Comparison of ENCODE assay signal across 8 cellular contexts in genomic region chr11:62705880-62706831, GRCh38. TPM values are rescaled to one million over a fixed set of nuclear protein-coding genes. Genes with fewer than 3 reads are reported as not detected.
DNase-seq lines count a peak whose midpoint lies in the region; ATAC-seq and TF ChIP-seq lines count a peak whose summit lies in the region.

No MANE protein-coding gene starts in this region.

- peak overlapping the region; percentile 98 for H3K4me2 ChIP-seq in fibroblast of lung (ENCODE audit: extremely low read depth, insufficient read depth, low read length)

- H4K20me1 ChIP-seq in fibroblast of lung (ENCODE audit: control insufficient read depth, extremely low read depth, insufficient read depth, low read length): no peaks in the 10 kb centered on the region

- H3K9me3 Mint-ChIP-seq in activated T-helper 17 cell treated with anti-CD3 and anti-CD28 coated beads, Interleukin-2, amount 50 U/mL, for 72 hours: no peaks in the 10 kb centered on the region
- no peaks in the 10 kb centered on the region for H3K9me3 Mint-ChIP-seq in naive thymus-derived CD8-positive, alpha-beta T cell
- H3K9me3 Mint-ChIP-seq in stimulated activated effector memory CD8-positive, alpha-beta T cell treated with anti-CD3 and anti-CD28 coated beads, Interleukin-12 subunit alpha, Interleukin-12 subunit beta, amount 100 ng/mL, for 72 hours: no peaks in the 10 kb centered on the region

- POLR2A ChIA-PET in naive thymus-derived CD8-positive, alpha-beta T cell (lab: Charles Lee): interaction anchor here (0.5 to 14.8 kb wide), 24 partner anchors 10 to 175 kb away, joined by 3 to 263 read pairs (median 7); partner anchors contain the start of genes C11orf98, CSKMT, EEF1G and EML3

- TF ChIP-seq CTCF in fibroblast of lung (conservative IDR thresholded peaks at IDR 0.05 in 1 of 2, IDR thresholded peaks at IDR 0.05 in 1 of 2; ENCODE audit: low read depth in 1 of 2, low read length in 2 of 2): no peak

- peak; percentile 65 for ATAC-seq in GM21825 (IDR thresholded peaks at IDR 0.05; ENCODE audit: unreplicated experiment)
- ATAC-seq in activated T-helper 17 cell treated with anti-CD3 and anti-CD28 coated beads, Interleukin-2, amount 50 U/mL, for 72 hours (replicated peaks): peak; percentile 77
- peak; percentile 62 for ATAC-seq in naive thymus-derived CD8-positive, alpha-beta T cell
- peak; percentile 78 for ATAC-seq in stimulated activated effector memory CD8-positive, alpha-beta T cell treated with anti-CD3 and anti-CD28 coated beads, Interleukin-12 subunit alpha, Interleukin-12 subunit beta, amount 100 ng/mL, for 72 hours

- peak overlapping the region; percentile 79 for H3K9ac ChIP-seq in fibroblast of lung (ENCODE audit: insufficient read depth, low read length)

- no peaks in the 10 kb centered on the region for H3K27me3 Mint-ChIP-seq in activated T-helper 17 cell treated with anti-CD3 and anti-CD28 coated beads, Interleukin-2, amount 50 U/mL, for 72 hours
- no peaks in the 10 kb centered on the region for H3K27me3 Mint-ChIP-seq in naive thymus-derived CD8-positive, alpha-beta T cell

- peaks cover 51% of the 10 kb centered on the region for H3K36me3 Mint-ChIP-seq in activated T-helper 17 cell treated with anti-CD3 and anti-CD28 coated beads, Interleukin-2, amount 50 U/mL, for 72 hours (ENCODE audit: low read depth)
- H3K36me3 Mint-ChIP-seq in naive thymus-derived CD8-positive, alpha-beta T cell: peaks cover 0 to 22% (median 1%) of the 10 kb centered on the region in 3 donors
- H3K36me3 Mint-ChIP-seq in stimulated activated effector memory CD8-positive, alpha-beta T cell treated with anti-CD3 and anti-CD28 coated beads, Interleukin-12 subunit alpha, Interleukin-12 subunit beta, amount 100 ng/mL, for 72 hours: peaks cover 70% of the 10 kb centered on the region

- peak overlapping the region; percentile 82 for H2AFZ ChIP-seq in fibroblast of lung (ENCODE audit: low read length)

- peak overlapping the region; percentile 72 to 82 (median 80) for H3K4me3 ChIP-seq in fibroblast of lung (replicated peaks in 1 of 4; ENCODE audit: control extremely low read depth in 1 of 4, insufficient read depth in 1 of 4, low read depth in 3 of 4, low read length in 4 of 4)

- H3K79me2 ChIP-seq in fibroblast of lung (ENCODE audit: control insufficient read depth, insufficient read depth, low read length): no peaks in the 10 kb centered on the region

- H3K9me3 ChIP-seq in fibroblast of lung (ENCODE audit: control insufficient read depth, insufficient read depth, low read depth, low read length): no peaks in the 10 kb centered on the region

- peaks cover 24% of the 10 kb centered on the region for H3K4me1 ChIP-seq in fibroblast of lung (ENCODE audit: control insufficient read depth, extremely low read depth, insufficient read depth, low read length)

- peaks cover 30% of the 10 kb centered on the region for H3K4me1 Mint-ChIP-seq in activated T-helper 17 cell treated with anti-CD3 and anti-CD28 coated beads, Interleukin-2, amount 50 U/mL, for 72 hours
- H3K4me1 Mint-ChIP-seq in naive thymus-derived CD8-positive, alpha-beta T cell: peaks cover 24 to 56% (median 42%) of the 10 kb centered on the region in 4 donors
- peaks cover 58% of the 10 kb centered on the region for H3K4me1 Mint-ChIP-seq in stimulated activated effector memory CD8-positive, alpha-beta T cell treated with anti-CD3 and anti-CD28 coated beads, Interleukin-12 subunit alpha, Interleukin-12 subunit beta, amount 100 ng/mL, for 72 hours

- H3K36me3 ChIP-seq in fibroblast of lung (ENCODE audit: control insufficient read depth, insufficient read depth, low read length): peaks cover 11% of the 10 kb centered on the region

- H3K27ac ChIP-seq in fibroblast of lung (ENCODE audit: insufficient read depth, low read length): peak overlapping the region; percentile 96

- H3K4me3 Mint-ChIP-seq in activated T-helper 17 cell treated with anti-CD3 and anti-CD28 coated beads, Interleukin-2, amount 50 U/mL, for 72 hours: peak overlapping the region; percentile 80
- peak overlapping the region; percentile 85 to 95 (median 90) for H3K4me3 Mint-ChIP-seq in naive thymus-derived CD8-positive, alpha-beta T cell
- H3K4me3 Mint-ChIP-seq in stimulated activated effector memory CD8-positive, alpha-beta T cell treated with anti-CD3 and anti-CD28 coated beads, Interleukin-12 subunit alpha, Interleukin-12 subunit beta, amount 100 ng/mL, for 72 hours: peak overlapping the region; percentile 88

- peak; percentile 83 for DNase-seq in DMS153 (lab: John Stamatoyannopoulos, UW)
- DNase-seq in LoVo (ENCODE audit: low spot score): peak; percentile 94
- peak; percentile 98 for DNase-seq in RPMI8226
- DNase-seq in fibroblast of lung (ENCODE audit: low read depth in 2 of 2): peak; percentile 92 to 94
- DNase-seq in naive thymus-derived CD8-positive, alpha-beta T cell: peak; percentile 89 to 98 (median 94)
- DNase-seq in stimulated activated effector memory CD8-positive, alpha-beta T cell treated with anti-CD3 and anti-CD28 coated beads, Interleukin-12 subunit alpha, Interleukin-12 subunit beta, amount 100 ng/mL, for 72 hours (ENCODE audit: low spot score in 2 of 2): peak; percentile 92 to 94

- H3K27me3 ChIP-seq in fibroblast of lung (ENCODE audit: control insufficient read depth, insufficient read depth, low read length): no peaks in the 10 kb centered on the region

- peak overlapping the region; percentile 46 for H3K27ac Mint-ChIP-seq in activated T-helper 17 cell treated with anti-CD3 and anti-CD28 coated beads, Interleukin-2, amount 50 U/mL, for 72 hours
- peak overlapping the region; percentile 88 to 100 (median 96) for H3K27ac Mint-ChIP-seq in naive thymus-derived CD8-positive, alpha-beta T cell
- peak overlapping the region; percentile 97 for H3K27ac Mint-ChIP-seq in stimulated activated effector memory CD8-positive, alpha-beta T cell treated with anti-CD3 and anti-CD28 coated beads, Interleukin-12 subunit alpha, Interleukin-12 subunit beta, amount 100 ng/mL, for 72 hours

RNA-seq across cellular contexts. Expression of gene BSCL2, which starts 1.1 kb away (rescaled TPM):
- 10 to 100 TPM; 31.1 to 39.2 TPM for total RNA-seq in activated T-helper 17 cell treated with anti-CD3 and anti-CD28 coated beads, Interleukin-2, amount 50 U/mL, for 72 hours
- total RNA-seq in fibroblast of lung: 37.8 and 62.1 TPM in 2 replicates
- polyA plus RNA-seq in fibroblast of lung: 35.5 and 54.0 TPM in 2 replicates
- polyA plus RNA-seq in fibroblast of lung (2012): 33.6 and 47.4 TPM in 2 replicates
- 319 and 376 TPM in 2 replicates for polyA minus RNA-seq in fibroblast of lung (ENCODE audit: low replicate concordance)
- total RNA-seq in naive thymus-derived CD8-positive, alpha-beta T cell: 10 to 100 TPM; 37.0 to 50.7 TPM
- 10 to 100 TPM; 58.2 to 65.0 (median 58.8) TPM for polyA plus RNA-seq in naive thymus-derived CD8-positive, alpha-beta T cell

RNA-seq across cellular contexts. Expression of gene GNG3, which starts 1.3 kb away (rescaled TPM):
- not detected for total RNA-seq in activated T-helper 17 cell treated with anti-CD3 and anti-CD28 coated beads, Interleukin-2, amount 50 U/mL, for 72 hours
- not detected in 2 replicates for total RNA-seq in fibroblast of lung
- 0.07 TPM in 1 of 2 replicates, not detected in the other for polyA plus RNA-seq in fibroblast of lung
- polyA plus RNA-seq in fibroblast of lung (2012): 0.14 and 0.15 TPM in 2 replicates
- polyA minus RNA-seq in fibroblast of lung (ENCODE audit: low replicate concordance): not detected in 2 replicates
- not detected for total RNA-seq in naive thymus-derived CD8-positive, alpha-beta T cell
- polyA plus RNA-seq in naive thymus-derived CD8-positive, alpha-beta T cell: under 1 TPM in 1 of 3 donors, not detected in 2; 0.27 TPM

RNA-seq across cellular contexts. Expression of gene LRRN4CL, which starts 16.8 kb away (rescaled TPM):
- under 1 TPM; 0.45 to 0.56 TPM for total RNA-seq in activated T-helper 17 cell treated with anti-CD3 and anti-CD28 coated beads, Interleukin-2, amount 50 U/mL, for 72 hours
- total RNA-seq in fibroblast of lung: 13.4 and 31.5 TPM in 2 replicates
- polyA plus RNA-seq in fibroblast of lung: 7.9 and 12.7 TPM in 2 replicates
- 17.4 and 26.8 TPM in 2 replicates for polyA plus RNA-seq in fibroblast of lung (2012)
- polyA minus RNA-seq in fibroblast of lung (ENCODE audit: low replicate concordance): 16.4 and 16.8 TPM in 2 replicates
- total RNA-seq in naive thymus-derived CD8-positive, alpha-beta T cell: under 1 TPM in 1 of 2 experiments, not detected in 1; 0.36 TPM
- polyA plus RNA-seq in naive thymus-derived CD8-positive, alpha-beta T cell: not detected

RNA-seq across cellular contexts. Expression of gene HNRNPUL2, which starts 21.1 kb away (rescaled TPM):
- total RNA-seq in activated T-helper 17 cell treated with anti-CD3 and anti-CD28 coated beads, Interleukin-2, amount 50 U/mL, for 72 hours: 10 to 100 TPM; 54.0 to 60.1 TPM
- 9.2 and 14.5 TPM in 2 replicates for total RNA-seq in fibroblast of lung
- 18.8 and 26.4 TPM in 2 replicates for polyA plus RNA-seq in fibroblast of lung
- polyA plus RNA-seq in fibroblast of lung (2012): 56.0 and 65.2 TPM in 2 replicates
- polyA minus RNA-seq in fibroblast of lung (ENCODE audit: low replicate concordance): 15.6 and 16.1 TPM in 2 replicates
- 10 to 100 TPM; 81.6 to 84.0 TPM for total RNA-seq in naive thymus-derived CD8-positive, alpha-beta T cell
- 1 to 10 TPM in 2 of 3 donors, under 1 TPM in 1; 0.99 to 3.0 (median 1.0) TPM for polyA plus RNA-seq in naive thymus-derived CD8-positive, alpha-beta T cell

RNA-seq across cellular contexts. Expression of gene TTC9C, which starts 22.1 kb away (rescaled TPM):
- 10 to 100 TPM; 49.9 to 56.2 TPM for total RNA-seq in activated T-helper 17 cell treated with anti-CD3 and anti-CD28 coated beads, Interleukin-2, amount 50 U/mL, for 72 hours
- total RNA-seq in fibroblast of lung: 32.4 and 44.4 TPM in 2 replicates
- 26.1 and 27.3 TPM in 2 replicates for polyA plus RNA-seq in fibroblast of lung
- polyA plus RNA-seq in fibroblast of lung (2012): 31.7 and 33.3 TPM in 2 replicates
- 23.4 and 23.7 TPM in 2 replicates for polyA minus RNA-seq in fibroblast of lung (ENCODE audit: low replicate concordance)
- total RNA-seq in naive thymus-derived CD8-positive, alpha-beta T cell: 10 to 100 TPM; 46.1 to 47.6 TPM
- polyA plus RNA-seq in naive thymus-derived CD8-positive, alpha-beta T cell: 10 to 100 TPM in 2 of 3 donors, 1 to 10 TPM in 1; 8.5 to 18.8 (median 15.4) TPM

Comparison
In these comparisons a context has a peak if more than half of its experiments do, and no peak if none do; other contexts are left out.
1. Peak in every context shown above with its lines: DNase-seq, ATAC-seq, H3K4me3 ChIP-seq and H3K27ac ChIP-seq.
2. H3K27ac Mint-ChIP-seq: peak in every context shown above with its lines; median percentile 97 in stimulated activated effector memory CD8-positive, alpha-beta T cell treated with anti-CD3 and anti-CD28 coated beads, Interleukin-12 subunit alpha, Interleukin-12 subunit beta, amount 100 ng/mL, for 72 hours; 96 in naive thymus-derived CD8-positive, alpha-beta T cell; 46 in activated T-helper 17 cell treated with anti-CD3 and anti-CD28 coated beads, Interleukin-2, amount 50 U/mL, for 72 hours.